Comparison of ENCODE assay signal across 1 cellular context in genomic region chr1:116318897-116319296, GRCh38.
TF ChIP-seq lines count a peak whose summit lies in the region.

No MANE protein-coding gene starts in this region.

TF ChIP-seq in K562, 482 proteins besides CTCF, POLR2A, EP300 and RAD21 (continued from another document and continues in another):
- TF ChIP-seq RERE (CRISPR knock-in tag; IDR thresholded peaks at IDR 0.05; ENCODE audit: borderline replicate concordance) (no peak), PTRF (tag; IDR thresholded peaks at IDR 0.05) (no peak), JUN (IDR thresholded peaks at IDR 0.05; ENCODE audit: borderline replicate concordance, low read depth, low read length) (no peak), JUN (CRISPR knock-in tag; IDR thresholded peaks at IDR 0.05; ENCODE audit: borderline replicate concordance) (no peak), RBM15 (IDR thresholded peaks at IDR 0.05; ENCODE audit: insufficient read depth, low read length) (no peak), ZNF444 (CRISPR knock-in tag; IDR thresholded peaks at IDR 0.05) (no peak), ZNF75A (CRISPR knock-in tag; IDR thresholded peaks at IDR 0.05) (no peak), MYC (IDR thresholded peaks at IDR 0.05; ENCODE audit: low read depth, low read length) (no peak), MYC (CRISPR knock-in tag; IDR thresholded peaks at IDR 0.05; ENCODE audit: borderline replicate concordance, low read depth) (no peak), SAFB2 (IDR thresholded peaks at IDR 0.05; ENCODE audit: borderline replicate concordance, low read depth, low read length, severe bottlenecking) (no peak), SMAD4 (CRISPR knock-in tag; conservative IDR thresholded peaks at IDR 0.05) (no peak), EP400 (IDR thresholded peaks at IDR 0.05) (no peak), NR2F6 (CRISPR knock-in tag; IDR thresholded peaks at IDR 0.05) (no peak), POLR2AphosphoS2 (IDR thresholded peaks at IDR 0.05; ENCODE audit: low read length) (no peak), POLR3G (IDR thresholded peaks at IDR 0.05; ENCODE audit: extremely low read depth, insufficient read length, insufficient replicate concordance) (no peak), ZFP1 (CRISPR knock-in tag; IDR thresholded peaks at IDR 0.05) (0 out of 2 replicates have a peak, but pooled peaks have one; percentile 20), ZNF639 (CRISPR knock-in tag; conservative IDR thresholded peaks at IDR 0.05 in 1 of 2, IDR thresholded peaks at IDR 0.05 in 1 of 2) (0 out of 4 replicates have a peak, but pooled peaks of 1 of the 2 experiments have one; percentile 44), CTBP1 (IDR thresholded peaks at IDR 0.05; ENCODE audit: borderline replicate concordance) (peak; percentile 63; the same call in 1 of the 2 replicates), ZNF347 (CRISPR knock-in tag; IDR thresholded peaks at IDR 0.05; ENCODE audit: low read depth) (no peak), PREB (CRISPR knock-in tag; IDR thresholded peaks at IDR 0.05) (0 out of 2 replicates have a peak, but pooled peaks have one; percentile 11), CBFA2T3 (IDR thresholded peaks at IDR 0.05) (no peak)
- TF ChIP-seq, protein P1, sequence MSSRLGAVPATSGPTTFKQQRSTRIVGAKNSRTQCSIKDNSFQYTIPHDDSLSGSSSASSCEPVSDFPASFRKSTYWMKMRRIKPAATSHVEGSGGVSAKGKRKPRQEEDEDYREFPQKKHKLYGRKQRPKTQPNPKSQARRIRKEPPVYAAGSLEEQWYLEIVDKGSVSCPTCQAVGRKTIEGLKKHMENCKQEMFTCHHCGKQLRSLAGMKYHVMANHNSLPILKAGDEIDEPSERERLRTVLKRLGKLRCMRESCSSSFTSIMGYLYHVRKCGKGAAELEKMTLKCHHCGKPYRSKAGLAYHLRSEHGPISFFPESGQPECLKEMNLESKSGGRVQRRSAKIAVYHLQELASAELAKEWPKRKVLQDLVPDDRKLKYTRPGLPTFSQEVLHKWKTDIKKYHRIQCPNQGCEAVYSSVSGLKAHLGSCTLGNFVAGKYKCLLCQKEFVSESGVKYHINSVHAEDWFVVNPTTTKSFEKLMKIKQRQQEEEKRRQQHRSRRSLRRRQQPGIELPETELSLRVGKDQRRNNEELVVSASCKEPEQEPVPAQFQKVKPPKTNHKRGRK (tag; IDR thresholded peaks at IDR 0.05) = no peak
- TF ChIP-seq, protein P2, sequence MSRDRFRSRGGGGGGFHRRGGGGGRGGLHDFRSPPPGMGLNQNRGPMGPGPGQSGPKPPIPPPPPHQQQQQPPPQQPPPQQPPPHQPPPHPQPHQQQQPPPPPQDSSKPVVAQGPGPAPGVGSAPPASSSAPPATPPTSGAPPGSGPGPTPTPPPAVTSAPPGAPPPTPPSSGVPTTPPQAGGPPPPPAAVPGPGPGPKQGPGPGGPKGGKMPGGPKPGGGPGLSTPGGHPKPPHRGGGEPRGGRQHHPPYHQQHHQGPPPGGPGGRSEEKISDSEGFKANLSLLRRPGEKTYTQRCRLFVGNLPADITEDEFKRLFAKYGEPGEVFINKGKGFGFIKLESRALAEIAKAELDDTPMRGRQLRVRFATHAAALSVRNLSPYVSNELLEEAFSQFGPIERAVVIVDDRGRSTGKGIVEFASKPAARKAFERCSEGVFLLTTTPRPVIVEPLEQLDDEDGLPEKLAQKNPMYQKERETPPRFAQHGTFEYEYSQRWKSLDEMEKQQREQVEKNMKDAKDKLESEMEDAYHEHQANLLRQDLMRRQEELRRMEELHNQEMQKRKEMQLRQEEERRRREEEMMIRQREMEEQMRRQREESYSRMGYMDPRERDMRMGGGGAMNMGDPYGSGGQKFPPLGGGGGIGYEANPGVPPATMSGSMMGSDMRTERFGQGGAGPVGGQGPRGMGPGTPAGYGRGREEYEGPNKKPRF (IDR thresholded peaks at IDR 0.05; ENCODE audit: low read depth, low read length) = no peak
- TF ChIP-seq, protein P3, sequence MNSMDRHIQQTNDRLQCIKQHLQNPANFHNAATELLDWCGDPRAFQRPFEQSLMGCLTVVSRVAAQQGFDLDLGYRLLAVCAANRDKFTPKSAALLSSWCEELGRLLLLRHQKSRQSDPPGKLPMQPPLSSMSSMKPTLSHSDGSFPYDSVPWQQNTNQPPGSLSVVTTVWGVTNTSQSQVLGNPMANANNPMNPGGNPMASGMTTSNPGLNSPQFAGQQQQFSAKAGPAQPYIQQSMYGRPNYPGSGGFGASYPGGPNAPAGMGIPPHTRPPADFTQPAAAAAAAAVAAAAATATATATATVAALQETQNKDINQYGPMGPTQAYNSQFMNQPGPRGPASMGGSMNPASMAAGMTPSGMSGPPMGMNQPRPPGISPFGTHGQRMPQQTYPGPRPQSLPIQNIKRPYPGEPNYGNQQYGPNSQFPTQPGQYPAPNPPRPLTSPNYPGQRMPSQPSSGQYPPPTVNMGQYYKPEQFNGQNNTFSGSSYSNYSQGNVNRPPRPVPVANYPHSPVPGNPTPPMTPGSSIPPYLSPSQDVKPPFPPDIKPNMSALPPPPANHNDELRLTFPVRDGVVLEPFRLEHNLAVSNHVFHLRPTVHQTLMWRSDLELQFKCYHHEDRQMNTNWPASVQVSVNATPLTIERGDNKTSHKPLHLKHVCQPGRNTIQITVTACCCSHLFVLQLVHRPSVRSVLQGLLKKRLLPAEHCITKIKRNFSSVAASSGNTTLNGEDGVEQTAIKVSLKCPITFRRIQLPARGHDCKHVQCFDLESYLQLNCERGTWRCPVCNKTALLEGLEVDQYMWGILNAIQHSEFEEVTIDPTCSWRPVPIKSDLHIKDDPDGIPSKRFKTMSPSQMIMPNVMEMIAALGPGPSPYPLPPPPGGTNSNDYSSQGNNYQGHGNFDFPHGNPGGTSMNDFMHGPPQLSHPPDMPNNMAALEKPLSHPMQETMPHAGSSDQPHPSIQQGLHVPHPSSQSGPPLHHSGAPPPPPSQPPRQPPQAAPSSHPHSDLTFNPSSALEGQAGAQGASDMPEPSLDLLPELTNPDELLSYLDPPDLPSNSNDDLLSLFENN (IDR thresholded peaks at IDR 0.05; ENCODE audit: low read depth in 2 of 2, low read length in 2 of 2) = no peak
- TF ChIP-seq, protein P4, sequence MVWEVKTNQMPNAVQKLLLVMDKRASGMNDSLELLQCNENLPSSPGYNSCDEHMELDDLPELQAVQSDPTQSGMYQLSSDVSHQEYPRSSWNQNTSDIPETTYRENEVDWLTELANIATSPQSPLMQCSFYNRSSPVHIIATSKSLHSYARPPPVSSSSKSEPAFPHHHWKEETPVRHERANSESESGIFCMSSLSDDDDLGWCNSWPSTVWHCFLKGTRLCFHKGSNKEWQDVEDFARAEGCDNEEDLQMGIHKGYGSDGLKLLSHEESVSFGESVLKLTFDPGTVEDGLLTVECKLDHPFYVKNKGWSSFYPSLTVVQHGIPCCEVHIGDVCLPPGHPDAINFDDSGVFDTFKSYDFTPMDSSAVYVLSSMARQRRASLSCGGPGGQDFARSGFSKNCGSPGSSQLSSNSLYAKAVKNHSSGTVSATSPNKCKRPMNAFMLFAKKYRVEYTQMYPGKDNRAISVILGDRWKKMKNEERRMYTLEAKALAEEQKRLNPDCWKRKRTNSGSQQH (CRISPR knock-in tag; IDR thresholded peaks at IDR 0.05) = no peak
